ENCODE assay signal across 8 cellular contexts in the genomic region with DNA sequence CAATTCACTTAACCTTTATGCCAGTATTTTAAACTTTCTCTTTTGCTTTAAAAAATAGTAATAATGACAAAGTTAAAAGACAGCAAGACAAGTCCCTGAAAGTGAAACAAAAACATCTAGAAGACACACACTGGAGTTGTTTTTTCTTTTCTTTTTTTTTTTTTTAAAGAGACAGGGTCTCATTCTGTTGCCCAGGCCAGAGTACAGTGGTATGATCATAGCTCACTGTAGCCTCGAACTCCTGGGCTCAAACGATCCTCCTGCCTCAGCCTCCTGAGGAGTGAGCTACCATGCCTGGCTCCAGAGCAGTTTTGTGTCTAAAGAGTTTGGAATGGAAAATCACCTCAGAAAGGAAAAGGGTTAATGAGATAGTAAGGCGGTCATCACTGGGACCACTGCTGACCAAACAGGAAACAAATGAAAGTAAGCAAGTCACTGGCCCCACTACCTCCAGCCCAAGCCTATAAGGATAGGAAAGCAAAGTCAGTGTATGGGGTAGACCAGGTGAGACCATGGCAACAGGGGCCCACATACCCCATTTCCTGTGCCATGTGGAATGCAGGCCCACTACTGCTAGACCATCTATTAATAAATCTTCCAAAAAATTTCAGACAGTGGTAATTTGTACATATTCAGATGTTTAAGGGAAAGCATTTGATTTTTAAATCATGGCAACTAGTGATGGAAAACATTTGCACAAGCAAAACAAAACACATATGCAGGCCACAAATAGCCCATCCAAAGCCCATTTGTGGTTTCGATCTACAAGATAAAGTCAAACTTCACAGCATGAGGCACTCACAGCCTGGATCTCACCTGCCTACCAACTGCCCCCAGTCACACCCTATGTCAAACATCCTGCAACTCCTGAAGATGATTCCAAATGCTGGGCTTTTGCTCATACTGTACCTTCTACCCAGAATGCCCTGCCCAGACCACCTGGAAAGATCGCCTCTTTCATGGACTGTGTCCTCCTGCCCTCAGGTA.
DNase-seq lines count a peak whose midpoint lies in the region; ATAC-seq and TF ChIP-seq lines count a peak whose summit lies in the region.

No MANE protein-coding gene starts in this region.

- no peaks in the 10 kb centered on the region for H3K79me1 ChIP-seq in H9 (ENCODE audit: insufficient read depth, low read depth, low read length, poor library complexity, severe bottlenecking)

- H4K20me1 ChIP-seq in H9 (ENCODE audit: control insufficient read depth, insufficient read depth, insufficient read length) (no peaks in the 10 kb centered on the region), OCI-LY7 (ENCODE audit: insufficient read depth, low read length) (no peaks in the 10 kb centered on the region)

- no peak overlapping the region for H3K4ac ChIP-seq in H9 (ENCODE audit: low read depth, low read length)

- peaks cover 10% of the 10 kb centered on the region for H3K9me3 ChIP-seq in H9 (ENCODE audit: control insufficient read depth, low read depth, low read length)
- no peaks in the 10 kb centered on the region for H3K9me3 ChIP-seq in OCI-LY7 (ENCODE audit: low read length)
- H3K9me3 ChIP-seq in stomach = peaks cover 0 to 8% (median 2%) of the 10 kb centered on the region in 4 donors

- no TSS peak for BruUV-seq in OCI-LY7 (replicated peaks; lab: Mats Ljungman, UMichigan)

- no peak overlapping the region for H2AK5ac ChIP-seq in H9 (ENCODE audit: insufficient read length, low read length)

- DNase-seq in H9 (no peak), OCI-LY7 (ENCODE audit: low spot score) (peak; percentile 65), memory B cell (ENCODE audit: low spot score in 2 of 2) (no peak), DMS79 treated with DMSO at 0.1 percent for 48 hours (lab: John Stamatoyannopoulos, UW) (no peak), stomach (no peak), LoVo (ENCODE audit: low spot score) (no peak), superior temporal gyrus (ENCODE audit: extremely low spot score) (no peak)

- H3K27ac ChIP-seq in H9 (ENCODE audit: insufficient read length, low read depth, low read length) (peak overlapping the region; percentile 24), OCI-LY7 (ENCODE audit: low read depth, low read length, poor library complexity, severe bottlenecking) (peak overlapping the region; percentile 100), stomach (peak overlapping the region in 1 of 5 donors; percentile 84)

- H3K4me3 ChIP-seq in OCI-LY7 (ENCODE audit: low read depth, low read length, poor library complexity, severe bottlenecking) (peak overlapping the region; percentile 64), stomach (peak overlapping the region in 1 of 4 donors; percentile 4)

- H3K4me2 ChIP-seq in H9 (ENCODE audit: insufficient read depth, insufficient read length, low read length) (no peak overlapping the region), OCI-LY7 (ENCODE audit: low read length) (peak overlapping the region; percentile 91)

- H3K27me3 Mint-ChIP-seq in H9 (ENCODE audit: low read depth) (no peaks in the 10 kb centered on the region; the same call in 1 of the 2 replicates), memory B cell (no peaks in the 10 kb centered on the region)

- H3K23me2 ChIP-seq in H9 (ENCODE audit: insufficient read length, low read depth, low read length, poor library complexity, severe bottlenecking) = no peaks in the 10 kb centered on the region

- peaks cover 49 to 50% of the 10 kb centered on the region in 2 experiments for H3K4me1 Mint-ChIP-seq in H9
- peaks cover 64% of the 10 kb centered on the region for H3K4me1 Mint-ChIP-seq in memory B cell

- no peak overlapping the region for H3K23ac ChIP-seq in H9 (ENCODE audit: insufficient read length, low read depth, low read length)

- CTCF ChIA-PET in OCI-LY7 (lab: Charles Lee; ENCODE audit: unreplicated experiment) = no interaction called here

- H2BK15ac ChIP-seq in H9 (ENCODE audit: low read depth, low read length) = no peak overlapping the region

- POLR2A ChIA-PET in OCI-LY7 (lab: Charles Lee) = interaction anchor here (0.6 to 3.8 kb wide), 24 partner anchors 9 to 1134 kb away, joined by 3 to 27 read pairs (median 4); no protein-coding TSS in a partner anchor

- peaks cover 54% of the 10 kb centered on the region for H3K36me3 ChIP-seq in OCI-LY7 (ENCODE audit: insufficient read depth, low read length)
- H3K36me3 ChIP-seq in stomach = no peaks in the 10 kb centered on the region

- H3K9me2 ChIP-seq in OCI-LY7 (ENCODE audit: insufficient read depth, low read length) = no peaks in the 10 kb centered on the region

- no peak for TF ChIP-seq POLR2A in stomach (IDR thresholded peaks at IDR 0.05)

- ATAC-seq in GM18508 (IDR thresholded peaks at IDR 0.05; ENCODE audit: insufficient read depth, unreplicated experiment) (peak; percentile 69), memory B cell (ENCODE audit: low read depth) (peak; percentile 71)

- H2BK120ac ChIP-seq in H9 (ENCODE audit: low read depth, low read length, poor library complexity, severe bottlenecking) = no peak overlapping the region

- TF ChIP-seq EP300 in stomach (IDR thresholded peaks at IDR 0.05) = no peak

- H3K9me3 Mint-ChIP-seq in H9 (peaks cover 13 to 16% of the 10 kb centered on the region in 2 experiments), memory B cell (peaks cover 8% of the 10 kb centered on the region)

- no peak overlapping the region for H3K9ac ChIP-seq in H9 (ENCODE audit: extremely low read depth, insufficient read length, low read length)

- no peak overlapping the region for H3T11ph ChIP-seq in H9 (ENCODE audit: low read length)

- peaks cover 23 to 35% (median 24%) of the 10 kb centered on the region in 3 experiments for H3K36me3 Mint-ChIP-seq in H9 (ENCODE audit: insufficient read depth in 1 of 3, low read depth in 3 of 3)
- peaks cover 29% of the 10 kb centered on the region for H3K36me3 Mint-ChIP-seq in memory B cell

- peaks cover 25% of the 10 kb centered on the region; the same call in 1 of the 2 replicates for H3K79me2 ChIP-seq in H9 (ENCODE audit: insufficient read depth, low read length)
- H3K79me2 ChIP-seq in OCI-LY7 (ENCODE audit: insufficient read depth, low read depth, low read length) = peaks cover 98% of the 10 kb centered on the region

- no peak overlapping the region for H2AFZ ChIP-seq in H9 (ENCODE audit: low read length)
- no peak overlapping the region for H2AFZ ChIP-seq in OCI-LY7 (ENCODE audit: low read length)

- H3K27ac Mint-ChIP-seq in H9 (peak overlapping the region; percentile 80 to 93 (median 92)), memory B cell (peak overlapping the region; percentile 85)

- intact Hi-C loops in OCI-LY7 (cut with micrococcal nuclease; ENCODE audit: unreplicated experiment) (loop anchor here (2.0 kb wide), 1 partner anchor 42 kb away; no protein-coding TSS in a partner anchor), stomach (cut with DNase I; ENCODE audit: low total_unique reads) (no loop called here)

- no peak overlapping the region for H4K91ac ChIP-seq in H9 (ENCODE audit: insufficient read length, low read depth, low read length)

- H3K4me1 ChIP-seq in H9 (ENCODE audit: insufficient read depth, low read length) (peaks cover 9% of the 10 kb centered on the region; the same call in 1 of the 2 replicates), OCI-LY7 (ENCODE audit: insufficient read depth, low read length, poor library complexity, severe bottlenecking) (peaks cover 99% of the 10 kb centered on the region), stomach (peaks cover 11 to 36% (median 26%) of the 10 kb centered on the region in 4 donors)

- H3K27me3 ChIP-seq in H9 (ENCODE audit: insufficient read depth, low read length) = no peaks in the 10 kb centered on the region
- H3K27me3 ChIP-seq in stomach = no peaks in the 10 kb centered on the region

- H4K8ac ChIP-seq in H9 (replicated peaks; ENCODE audit: insufficient read length, low read depth, low read length) = no peak overlapping the region

- WGBS in H9 (ENCODE audit: extremely low coverage, insufficient read length, low lambda C conversion rate) = no CpG with 5 or more reads among the region's 5 CpGs
- WGBS in stomach, 5 donors = 74 to 79% (median 76%) methylated on average over 5 of the region's 5 CpGs

- no peak overlapping the region for H2BK5ac ChIP-seq in H9 (ENCODE audit: insufficient read length, low read length)

- H4K5ac ChIP-seq in H9 (ENCODE audit: insufficient read length, low read depth, low read length) = no peak overlapping the region

- no peak overlapping the region for H2BK12ac ChIP-seq in H9 (ENCODE audit: insufficient read length, low read depth, low read length)

- H3K14ac ChIP-seq in H9 (ENCODE audit: insufficient read depth, low read length) = no peak overlapping the region

- H2BK20ac ChIP-seq in H9 (ENCODE audit: low read depth, low read length, poor library complexity, severe bottlenecking) = no peak overlapping the region

- H3K56ac ChIP-seq in H9 (ENCODE audit: insufficient read length, low read depth, low read length) = no peak overlapping the region

- no peak overlapping the region for H3K18ac ChIP-seq in H9 (ENCODE audit: insufficient read length, low read depth, low read length)

- no peak for TF ChIP-seq CTCF in H9 (conservative IDR thresholded peaks at IDR 0.05)
- TF ChIP-seq CTCF in OCI-LY7 (conservative IDR thresholded peaks at IDR 0.05; ENCODE audit: low read length) = no peak
- TF ChIP-seq CTCF in stomach (IDR thresholded peaks at IDR 0.05) = no peak

- H3K4me3 Mint-ChIP-seq in H9 (peak overlapping the region in 1 of 2 experiments; percentile 47; a peak in 2 of 5 replicates), memory B cell (peak overlapping the region; percentile 84)
